ENCODE assay signal across 27 cellular contexts in the genomic region with DNA sequence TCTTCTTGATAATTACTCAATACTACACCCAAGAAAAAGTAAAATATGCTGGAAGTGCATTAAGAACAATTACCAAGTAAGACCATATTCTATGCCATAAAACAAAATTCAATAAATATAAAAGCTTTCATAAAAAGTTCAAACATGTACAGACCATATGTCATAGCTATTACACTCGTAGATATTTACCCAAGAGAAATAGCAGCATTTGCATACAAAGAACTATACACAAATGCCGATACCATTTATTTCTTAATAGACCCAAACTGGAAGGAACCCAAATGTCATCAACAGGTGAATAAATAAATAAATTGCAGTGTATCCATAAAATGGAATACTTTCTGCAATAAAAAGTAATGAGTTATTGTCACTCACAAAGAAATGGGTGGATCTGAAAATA.
"Had no signal": no experiment of that assay in that cellular context is flagged by ENCODE, and none has a peak within 500 bp of the region (broad histone marks: within the 10 kb centered on the region; RNA-seq: fewer than 3 reads in every experiment).

No MANE protein-coding gene starts in this region.

- DNase-seq: activated CD4-positive, alpha-beta T cell treated with anti-CD3 and anti-CD28 coated beads for 4 hours; activated CD8-positive, alpha-beta memory T cell treated with anti-CD3 and anti-CD28 coated beads, Interleukin-2, amount 50 U/mL, for 4 hours; activated CD8-positive, alpha-beta T cell treated with anti-CD3 and anti-CD28 coated beads for 36 hours; activated naive CD4-positive, alpha-beta T cell treated with anti-CD3 and anti-CD28 coated beads, Interleukin-2, amount 50 U/mL, for 16 hours; activated naive CD8-positive, alpha-beta T cell treated with anti-CD3 and anti-CD28 coated beads, Interleukin-2, amount 10 ng/mL, durations not matched to agents 7 days and 5 days; activated T-cell treated with anti-CD3 and anti-CD28 coated beads, Interleukin-2, amount 50 U/mL, for 72 hours; adrenal gland; anterior cingulate cortex; cerebellar nuclear complex; colonic mucosa; Kasumi-1; NCI-H1048; NCI-H1417 treated with DMSO at 0.1 percent for 48 hours; NCI-H1694; NCI-H2029 treated with DMSO at 0.1 percent for 48 hours; NCI-H345; NCI-H510A; NCI-H526 treated with DMSO at 0.1 percent for 48 hours; NK-92 treated with Interleukin-12 subunit alpha and Interleukin-12 subunit beta, amount 100 ng/mL, for 24 hours; OCI-M1; Peyer's patch; Right ventricle myocardium superior; SJCRH30; SK-N-SH; T-helper 1 cell had no signal

- H3K9me3 ChIP-seq: adrenal gland, colonic mucosa, Peyer's patch, SJCRH30, SK-N-SH had no signal

- H3K27ac ChIP-seq: adrenal gland, colonic mucosa, Peyer's patch, RWPE1, SJCRH30 had no signal

- H3K4me3 ChIP-seq: adrenal gland, colonic mucosa, Peyer's patch, SJCRH30 had no signal

- H3K27me3 ChIP-seq: adrenal gland, colonic mucosa, Peyer's patch, SJCRH30 had no signal

- H3K36me3 ChIP-seq: adrenal gland, colonic mucosa, Peyer's patch, SJCRH30 had no signal

- H3K4me3 Mint-ChIP-seq: activated CD8-positive, alpha-beta T cell treated with anti-CD3 and anti-CD28 coated beads for 36 hours; activated naive CD8-positive, alpha-beta T cell treated with anti-CD3 and anti-CD28 coated beads, Interleukin-2, amount 10 ng/mL, durations not matched to agents 7 days and 5 days; activated T-cell treated with anti-CD3 and anti-CD28 coated beads, Interleukin-2, amount 50 U/mL, for 72 hours had no signal

- ATAC-seq: activated CD4-positive, CD25-positive, alpha-beta regulatory T cell treated with anti-CD3 and anti-CD28 coated beads, Interleukin-2, amount 50 U/mL, for 24 hours; activated CD8-positive, alpha-beta T cell treated with anti-CD3 and anti-CD28 coated beads for 36 hours; activated T-cell treated with anti-CD3 and anti-CD28 coated beads, Interleukin-2, amount 50 U/mL, for 72 hours had no signal

- H3K27ac Mint-ChIP-seq: activated CD8-positive, alpha-beta T cell treated with anti-CD3 and anti-CD28 coated beads for 36 hours; activated naive CD8-positive, alpha-beta T cell treated with anti-CD3 and anti-CD28 coated beads, Interleukin-2, amount 10 ng/mL, durations not matched to agents 7 days and 5 days; activated T-cell treated with anti-CD3 and anti-CD28 coated beads, Interleukin-2, amount 50 U/mL, for 72 hours had no signal

- H3K4me1 ChIP-seq: adrenal gland, colonic mucosa, Peyer's patch, SJCRH30 had no signal

- H3K9me3 Mint-ChIP-seq: activated CD8-positive, alpha-beta T cell treated with anti-CD3 and anti-CD28 coated beads for 36 hours; activated T-cell treated with anti-CD3 and anti-CD28 coated beads, Interleukin-2, amount 50 U/mL, for 72 hours had no signal

- H3K27me3 Mint-ChIP-seq: activated CD8-positive, alpha-beta T cell treated with anti-CD3 and anti-CD28 coated beads for 36 hours; activated naive CD8-positive, alpha-beta T cell treated with anti-CD3 and anti-CD28 coated beads, Interleukin-2, amount 10 ng/mL, durations not matched to agents 7 days and 5 days had no signal

- H3K36me3 Mint-ChIP-seq: activated naive CD8-positive, alpha-beta T cell treated with anti-CD3 and anti-CD28 coated beads, Interleukin-2, amount 10 ng/mL, durations not matched to agents 7 days and 5 days had no signal
